15 cellular contexts compared by ENCODE assay signal in the genomic region with DNA sequence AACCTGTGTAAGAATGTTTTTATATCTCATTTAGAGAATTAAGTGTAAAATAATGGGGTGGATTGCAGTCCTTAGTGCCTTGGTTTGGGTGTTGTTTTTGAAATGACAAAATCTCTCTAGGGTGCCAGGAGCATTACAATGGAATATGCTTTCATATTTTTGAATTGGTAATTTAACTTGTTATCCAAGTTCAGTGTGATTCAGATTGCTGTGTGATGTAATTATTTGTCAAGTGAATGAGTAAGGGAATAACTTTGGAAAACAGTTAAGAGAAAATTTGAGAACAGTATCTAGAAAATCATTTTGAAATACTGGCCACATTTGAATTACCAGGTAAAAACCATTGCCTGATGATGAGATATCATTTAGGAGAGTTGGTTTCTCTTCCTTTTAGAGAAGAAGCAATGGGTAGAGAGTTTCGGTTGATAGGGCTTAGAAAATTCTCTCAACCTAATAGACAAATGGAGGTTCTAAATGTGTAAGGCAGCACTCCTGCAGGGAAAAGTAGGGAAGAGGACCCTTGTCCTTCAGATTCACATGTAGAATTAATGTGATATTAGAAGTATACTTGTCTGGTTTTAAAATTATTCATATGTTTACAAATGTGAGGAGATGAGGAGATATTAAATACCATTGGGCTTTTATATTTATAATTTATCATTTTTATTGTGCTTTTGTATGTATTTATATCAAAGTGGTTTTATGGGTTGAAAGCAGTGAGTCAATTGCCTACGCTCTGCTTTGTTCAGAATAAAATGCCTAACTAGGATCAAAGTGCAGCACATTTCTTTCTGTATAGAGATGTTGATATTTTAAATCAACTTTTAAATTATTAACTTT.
DNase-seq lines count a peak whose midpoint lies in the region; ATAC-seq, FAIRE-seq and TF ChIP-seq lines count a peak whose summit lies in the region.
"Had no signal": no experiment of that assay in that cellular context is flagged by ENCODE, and none has a peak within 500 bp of the region (broad histone marks: within the 10 kb centered on the region; RNA-seq: fewer than 3 reads in every experiment).

No MANE protein-coding gene starts in this region.

- peaks cover 7% of the 10 kb centered on the region for H3K27me3 Mint-ChIP-seq in GM23338 (ENCODE audit: insufficient read depth, low read depth, poor library complexity)
- no peaks in the 10 kb centered on the region for H3K27me3 Mint-ChIP-seq in activated T-helper 2 cell treated with anti-CD3 and anti-CD28 coated beads, Interferon-gamma antibody, Interleukin-2, Interleukin-4, amounts not matched to agents 10 μg/mL and 5 μg/mL and 100 μg/mL, durations not matched to agents 14 hours and 24 hours and 36 hours (ENCODE audit: low read depth)
- H3K27me3 Mint-ChIP-seq in activated T-helper 1 cell treated with anti-CD3 and anti-CD28 coated beads, Interleukin-12 subunit alpha, Interleukin-12 subunit beta, Interleukin-2, Interleukin-4 antibody, amounts not matched to agents 30 ng/mL and 10 ng/mL and 1 ng/mL, durations not matched to agents 14 hours and 24 hours and 36 hours (ENCODE audit: insufficient read depth), result no peaks in the 10 kb centered on the region

- H3K4me1 ChIP-seq in GM23338 (ENCODE audit: insufficient read depth), result peaks cover 48% of the 10 kb centered on the region
- H3K4me1 ChIP-seq in kidney (ENCODE audit: control insufficient read depth in 1 of 2, insufficient read depth in 1 of 2, low read depth in 1 of 2, low read length in 2 of 2), result peaks cover 0 to 2% of the 10 kb centered on the region in 2 donors

- H3K9ac ChIP-seq in kidney (ENCODE audit: low read length in 2 of 2), result no peak overlapping the region

- no peaks in the 10 kb centered on the region for H3F3A ChIP-seq in GM23338 (replicated peaks; ENCODE audit: low read depth)

- no peak for ATAC-seq in GM23338
- no peak for ATAC-seq in HG03571 (IDR thresholded peaks at IDR 0.05; ENCODE audit: unreplicated experiment)
- ATAC-seq: activated naive CD4-positive, alpha-beta T cell treated with anti-CD3 and anti-CD28 coated beads, Interleukin-2, amount 50 U/mL, for 72 hours had no signal

- FAIRE-seq in kidney (lab: Jason Lieb, UNC), result peak; percentile 68
- FAIRE-seq: HTR-8/SVneo, TTC549 had no signal

- H3K9me2 ChIP-seq in GM23338 (ENCODE audit: insufficient read depth), result no peaks in the 10 kb centered on the region

- no peaks in the 10 kb centered on the region for H4K20me1 ChIP-seq in GM23338 (replicated peaks; ENCODE audit: insufficient read depth)

- intact Hi-C loops in activated T-helper 2 cell treated with anti-CD3 and anti-CD28 coated beads, Interferon-gamma antibody, Interleukin-2, Interleukin-4, amounts not matched to agents 10 μg/mL and 5 μg/mL and 100 μg/mL, durations not matched to agents 14 hours and 24 hours and 36 hours (cut with micrococcal nuclease), result loop anchor here (5.0 to 10.0 kb wide), 4 partner anchors 267 to 505 kb away; a partner anchor contains a TSS
- intact Hi-C loops in kidney (cut with DNase I), result no loop called here
- intact Hi-C loops in activated T-helper 1 cell treated with anti-CD3 and anti-CD28 coated beads, Interleukin-12 subunit alpha, Interleukin-12 subunit beta, Interleukin-2, Interleukin-4 antibody, amounts not matched to agents 30 ng/mL and 10 ng/mL and 1 ng/mL, durations not matched to agents 14 hours and 24 hours and 36 hours (cut with micrococcal nuclease), result loop anchor here (10.0 kb wide), 3 partner anchors 465 to 945 kb away; a partner anchor contains a TSS

- peak overlapping the region; percentile 59 for H3K4me3 Mint-ChIP-seq in GM23338
- H3K4me3 Mint-ChIP-seq in activated T-helper 2 cell treated with anti-CD3 and anti-CD28 coated beads, Interferon-gamma antibody, Interleukin-2, Interleukin-4, amounts not matched to agents 10 μg/mL and 5 μg/mL and 100 μg/mL, durations not matched to agents 14 hours and 24 hours and 36 hours (ENCODE audit: low read depth), result peak overlapping the region; percentile 20
- H3K4me3 Mint-ChIP-seq in activated T-helper 1 cell treated with anti-CD3 and anti-CD28 coated beads, Interleukin-12 subunit alpha, Interleukin-12 subunit beta, Interleukin-2, Interleukin-4 antibody, amounts not matched to agents 30 ng/mL and 10 ng/mL and 1 ng/mL, durations not matched to agents 14 hours and 24 hours and 36 hours, result no peak overlapping the region

- no peak for TF ChIP-seq CTCF in GM23338 (conservative IDR thresholded peaks at IDR 0.05; ENCODE audit: low read depth in 2 of 2)
- no peak for TF ChIP-seq CTCF in kidney (IDR thresholded peaks at IDR 0.05; ENCODE audit: borderline replicate concordance, extremely low read depth, insufficient read depth)

- H3K36me3 Mint-ChIP-seq in GM23338 (ENCODE audit: low read depth), result peaks cover 25% of the 10 kb centered on the region
- peaks cover 27% of the 10 kb centered on the region for H3K36me3 Mint-ChIP-seq in activated T-helper 2 cell treated with anti-CD3 and anti-CD28 coated beads, Interferon-gamma antibody, Interleukin-2, Interleukin-4, amounts not matched to agents 10 μg/mL and 5 μg/mL and 100 μg/mL, durations not matched to agents 14 hours and 24 hours and 36 hours (ENCODE audit: low read depth)
- peaks cover 2% of the 10 kb centered on the region for H3K36me3 Mint-ChIP-seq in activated T-helper 1 cell treated with anti-CD3 and anti-CD28 coated beads, Interleukin-12 subunit alpha, Interleukin-12 subunit beta, Interleukin-2, Interleukin-4 antibody, amounts not matched to agents 30 ng/mL and 10 ng/mL and 1 ng/mL, durations not matched to agents 14 hours and 24 hours and 36 hours (ENCODE audit: low read depth)

- peak overlapping the region; percentile 95 for H3K27ac Mint-ChIP-seq in GM23338
- peak overlapping the region; percentile 47 for H3K27ac Mint-ChIP-seq in activated T-helper 2 cell treated with anti-CD3 and anti-CD28 coated beads, Interferon-gamma antibody, Interleukin-2, Interleukin-4, amounts not matched to agents 10 μg/mL and 5 μg/mL and 100 μg/mL, durations not matched to agents 14 hours and 24 hours and 36 hours
- no peak overlapping the region for H3K27ac Mint-ChIP-seq in activated T-helper 1 cell treated with anti-CD3 and anti-CD28 coated beads, Interleukin-12 subunit alpha, Interleukin-12 subunit beta, Interleukin-2, Interleukin-4 antibody, amounts not matched to agents 30 ng/mL and 10 ng/mL and 1 ng/mL, durations not matched to agents 14 hours and 24 hours and 36 hours
- H3K27ac Mint-ChIP-seq: activated naive CD4-positive, alpha-beta T cell treated with anti-CD3 and anti-CD28 coated beads, Interleukin-2, amount 50 U/mL, for 72 hours had no signal

- H3K4me2 ChIP-seq in GM23338, result peak overlapping the region; percentile 53

- peaks cover 78% of the 10 kb centered on the region for H3K79me2 ChIP-seq in GM23338 (replicated peaks; ENCODE audit: insufficient read depth)

- H3K4me1 Mint-ChIP-seq in GM23338, result peaks cover 63% of the 10 kb centered on the region
- peaks cover 56% of the 10 kb centered on the region for H3K4me1 Mint-ChIP-seq in activated T-helper 2 cell treated with anti-CD3 and anti-CD28 coated beads, Interferon-gamma antibody, Interleukin-2, Interleukin-4, amounts not matched to agents 10 μg/mL and 5 μg/mL and 100 μg/mL, durations not matched to agents 14 hours and 24 hours and 36 hours (ENCODE audit: low read depth)
- peaks cover 33% of the 10 kb centered on the region for H3K4me1 Mint-ChIP-seq in activated T-helper 1 cell treated with anti-CD3 and anti-CD28 coated beads, Interleukin-12 subunit alpha, Interleukin-12 subunit beta, Interleukin-2, Interleukin-4 antibody, amounts not matched to agents 30 ng/mL and 10 ng/mL and 1 ng/mL, durations not matched to agents 14 hours and 24 hours and 36 hours (ENCODE audit: low read depth)

- H3K4me3 ChIP-seq in GM23338 (peak overlapping the region; percentile 21), kidney (ENCODE audit: low read length in 2 of 2) (no peak overlapping the region), MG63 (no peak overlapping the region)

- H3K36me3 ChIP-seq in GM23338 (ENCODE audit: insufficient read depth), result no peaks in the 10 kb centered on the region
- H3K36me3 ChIP-seq in kidney (ENCODE audit: control insufficient read depth in 1 of 2, insufficient read depth in 2 of 2, low read length in 2 of 2), result no peaks in the 10 kb centered on the region
- H3K36me3 ChIP-seq in MG63, result peaks cover 8% of the 10 kb centered on the region

- H3K27ac ChIP-seq in GM23338 (ENCODE audit: low read depth), result peak overlapping the region; percentile 84
- no peak overlapping the region for H3K27ac ChIP-seq in kidney (ENCODE audit: low read depth in 2 of 2, low read length in 2 of 2)

- no peaks in the 10 kb centered on the region for H3K27me3 ChIP-seq in GM23338 (ENCODE audit: insufficient read depth)
- H3K27me3 ChIP-seq in MG63, result no peaks in the 10 kb centered on the region

- no peak overlapping the region for H2AFZ ChIP-seq in GM23338

- H3K9me3 ChIP-seq in kidney (ENCODE audit: control insufficient read depth in 1 of 2, low read length in 2 of 2) (no peaks in the 10 kb centered on the region), MG63 (peaks cover 6% of the 10 kb centered on the region; the same call in 1 of the 2 replicates)

- no peaks in the 10 kb centered on the region for H3K9me3 Mint-ChIP-seq in GM23338
- H3K9me3 Mint-ChIP-seq in activated T-helper 2 cell treated with anti-CD3 and anti-CD28 coated beads, Interferon-gamma antibody, Interleukin-2, Interleukin-4, amounts not matched to agents 10 μg/mL and 5 μg/mL and 100 μg/mL, durations not matched to agents 14 hours and 24 hours and 36 hours, result peaks cover 6% of the 10 kb centered on the region
- H3K9me3 Mint-ChIP-seq in activated T-helper 1 cell treated with anti-CD3 and anti-CD28 coated beads, Interleukin-12 subunit alpha, Interleukin-12 subunit beta, Interleukin-2, Interleukin-4 antibody, amounts not matched to agents 30 ng/mL and 10 ng/mL and 1 ng/mL, durations not matched to agents 14 hours and 24 hours and 36 hours, result no peaks in the 10 kb centered on the region
- H3K9me3 Mint-ChIP-seq: activated naive CD4-positive, alpha-beta T cell treated with anti-CD3 and anti-CD28 coated beads, Interleukin-2, amount 50 U/mL, for 72 hours had no signal

- peak; percentile 20 for DNase-seq in AG20443 (ENCODE audit: low spot score)
- DNase-seq in GM23338 (ENCODE audit: low spot score), result no peak
- no peak for DNase-seq in activated T-helper 2 cell treated with anti-CD3 and anti-CD28 coated beads, Interferon-gamma antibody, Interleukin-2, Interleukin-4, amounts not matched to agents 10 μg/mL and 5 μg/mL and 100 μg/mL, durations not matched to agents 14 hours and 24 hours and 36 hours (ENCODE audit: low spot score)
- DNase-seq in kidney, result no peak
- DNase-seq in activated T-helper 1 cell treated with anti-CD3 and anti-CD28 coated beads, Interleukin-12 subunit alpha, Interleukin-12 subunit beta, Interleukin-2, Interleukin-4 antibody, amounts not matched to agents 30 ng/mL and 10 ng/mL and 1 ng/mL, durations not matched to agents 14 hours and 24 hours and 36 hours (ENCODE audit: low spot score), result no peak
- DNase-seq in MG63, result no peak
- DNase-seq in NCI-H187 treated with DMSO at 0.1 percent for 48 hours (lab: John Stamatoyannopoulos, UW), result no peak
- DNase-seq: activated CD8-positive, alpha-beta memory T cell treated with anti-CD3 and anti-CD28 coated beads for 24 hours; erythroblast; NCI-H1417 treated with DMSO at 0.1 percent for 48 hours; nucleus accumbens had no signal

TF ChIP-seq in GM23338, 12 proteins besides CTCF, POLR2A, EP300 and RAD21:
- TF ChIP-seq NANOG (IDR thresholded peaks at IDR 0.05; ENCODE audit: borderline replicate concordance) (peak; percentile 79; the same call in 1 of the 2 replicates), EZH2phosphoT487 (IDR thresholded peaks at IDR 0.05; ENCODE audit: unreplicated experiment) (no peak)
